In the genomic region with DNA sequence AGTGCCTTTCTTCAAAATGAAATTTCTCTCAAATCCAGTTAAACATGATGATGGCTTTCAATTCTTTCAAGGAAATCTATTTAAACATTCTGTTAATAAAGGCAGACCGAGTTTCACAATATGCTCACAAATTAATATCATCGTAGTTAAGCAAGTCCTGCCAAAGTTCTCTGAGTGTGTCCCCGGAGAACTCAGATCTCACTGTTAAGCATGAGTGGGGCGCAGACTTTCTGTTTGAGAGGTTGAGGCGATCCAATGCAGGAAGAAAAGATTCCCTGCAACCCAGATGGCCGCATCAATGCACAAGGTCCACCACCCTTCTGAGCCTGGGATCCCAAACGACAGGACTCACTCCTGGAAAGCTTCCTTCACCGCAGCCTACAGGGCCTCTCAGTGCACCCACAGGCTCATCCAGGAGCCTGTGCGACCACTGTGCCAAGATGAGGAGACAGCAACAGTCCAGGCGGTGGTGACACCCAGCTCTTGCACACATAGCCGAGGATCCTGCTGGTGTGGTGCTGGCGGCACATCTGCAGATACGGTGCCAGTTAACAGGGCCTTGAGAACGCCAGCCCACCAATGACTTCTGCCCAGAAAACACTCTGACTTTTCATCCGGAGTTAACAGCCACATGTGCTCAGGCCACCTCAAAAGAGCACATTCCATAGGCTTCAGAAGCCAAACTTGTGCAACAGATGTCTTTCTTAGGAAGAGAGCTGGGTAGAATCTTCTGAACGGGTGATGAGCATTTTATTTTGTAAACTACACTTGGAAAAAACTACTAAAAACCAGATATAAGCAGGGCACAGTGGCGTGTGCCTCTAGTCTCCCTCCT, we compare ENCODE assay signal across 2 cellular contexts.
TF ChIP-seq lines count a peak whose summit lies in the region.

No MANE protein-coding gene starts in this region.

TF ChIP-seq in A549, 52 proteins besides CTCF, POLR2A, EP300 and RAD21:
- TF ChIP-seq POLR2AphosphoS2 (conservative IDR thresholded peaks at IDR 0.05; ENCODE audit: low read length) (no peak), KDM1A (IDR thresholded peaks at IDR 0.05; ENCODE audit: low read depth) (no peak), RARB (CRISPR knock-in tag; IDR thresholded peaks at IDR 0.05) (no peak), PBX3 (IDR thresholded peaks at IDR 0.05) (no peak), SMC3 (IDR thresholded peaks at IDR 0.05) (no peak), JUN (IDR thresholded peaks at IDR 0.05) (no peak), BCL3 (IDR thresholded peaks at IDR 0.05) (no peak), NR3C1 (IDR thresholded peaks at IDR 0.05) (no peak), PHF8 (IDR thresholded peaks at IDR 0.05; ENCODE audit: borderline replicate concordance, low read depth) (no peak), HEYL (CRISPR knock-in tag; IDR thresholded peaks at IDR 0.05) (no peak), EHF (CRISPR knock-in tag; IDR thresholded peaks at IDR 0.05) (no peak), CHD2 (IDR thresholded peaks at IDR 0.05; ENCODE audit: low read length, partially characterized antibody) (no peak), FOSL2 (IDR thresholded peaks at IDR 0.05) (no peak), FOSL2 (CRISPR knock-in tag; IDR thresholded peaks at IDR 0.05) (no peak), BHLHE40 (IDR thresholded peaks at IDR 0.05; ENCODE audit: low read depth, low read length) (no peak), HDAC2 (IDR thresholded peaks at IDR 0.05) (no peak)
- TF ChIP-seq, protein P1, sequence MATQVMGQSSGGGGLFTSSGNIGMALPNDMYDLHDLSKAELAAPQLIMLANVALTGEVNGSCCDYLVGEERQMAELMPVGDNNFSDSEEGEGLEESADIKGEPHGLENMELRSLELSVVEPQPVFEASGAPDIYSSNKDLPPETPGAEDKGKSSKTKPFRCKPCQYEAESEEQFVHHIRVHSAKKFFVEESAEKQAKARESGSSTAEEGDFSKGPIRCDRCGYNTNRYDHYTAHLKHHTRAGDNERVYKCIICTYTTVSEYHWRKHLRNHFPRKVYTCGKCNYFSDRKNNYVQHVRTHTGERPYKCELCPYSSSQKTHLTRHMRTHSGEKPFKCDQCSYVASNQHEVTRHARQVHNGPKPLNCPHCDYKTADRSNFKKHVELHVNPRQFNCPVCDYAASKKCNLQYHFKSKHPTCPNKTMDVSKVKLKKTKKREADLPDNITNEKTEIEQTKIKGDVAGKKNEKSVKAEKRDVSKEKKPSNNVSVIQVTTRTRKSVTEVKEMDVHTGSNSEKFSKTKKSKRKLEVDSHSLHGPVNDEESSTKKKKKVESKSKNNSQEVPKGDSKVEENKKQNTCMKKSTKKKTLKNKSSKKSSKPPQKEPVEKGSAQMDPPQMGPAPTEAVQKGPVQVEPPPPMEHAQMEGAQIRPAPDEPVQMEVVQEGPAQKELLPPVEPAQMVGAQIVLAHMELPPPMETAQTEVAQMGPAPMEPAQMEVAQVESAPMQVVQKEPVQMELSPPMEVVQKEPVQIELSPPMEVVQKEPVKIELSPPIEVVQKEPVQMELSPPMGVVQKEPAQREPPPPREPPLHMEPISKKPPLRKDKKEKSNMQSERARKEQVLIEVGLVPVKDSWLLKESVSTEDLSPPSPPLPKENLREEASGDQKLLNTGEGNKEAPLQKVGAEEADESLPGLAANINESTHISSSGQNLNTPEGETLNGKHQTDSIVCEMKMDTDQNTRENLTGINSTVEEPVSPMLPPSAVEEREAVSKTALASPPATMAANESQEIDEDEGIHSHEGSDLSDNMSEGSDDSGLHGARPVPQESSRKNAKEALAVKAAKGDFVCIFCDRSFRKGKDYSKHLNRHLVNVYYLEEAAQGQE (IDR thresholded peaks at IDR 0.05) = no peak
- TF ChIP-seq, protein P2, sequence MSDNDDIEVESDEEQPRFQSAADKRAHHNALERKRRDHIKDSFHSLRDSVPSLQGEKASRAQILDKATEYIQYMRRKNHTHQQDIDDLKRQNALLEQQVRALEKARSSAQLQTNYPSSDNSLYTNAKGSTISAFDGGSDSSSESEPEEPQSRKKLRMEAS (IDR thresholded peaks at IDR 0.05) = no peak

TF ChIP-seq in HEK293, 187 proteins besides CTCF, POLR2A, EP300 and RAD21:
- TF ChIP-seq ZNF23 (tag by site-specific recombination; IDR thresholded peaks at IDR 0.05; ENCODE audit: borderline replicate concordance) (no peak), MYNN (tag by site-specific recombination; IDR thresholded peaks at IDR 0.05; ENCODE audit: borderline replicate concordance) (no peak), SCRT2 (tag by site-specific recombination; IDR thresholded peaks at IDR 0.05) (peak; percentile 66), ZFP41 (tag by site-specific recombination; IDR thresholded peaks at IDR 0.05; ENCODE audit: borderline replicate concordance) (no peak)
